In the genomic region with DNA sequence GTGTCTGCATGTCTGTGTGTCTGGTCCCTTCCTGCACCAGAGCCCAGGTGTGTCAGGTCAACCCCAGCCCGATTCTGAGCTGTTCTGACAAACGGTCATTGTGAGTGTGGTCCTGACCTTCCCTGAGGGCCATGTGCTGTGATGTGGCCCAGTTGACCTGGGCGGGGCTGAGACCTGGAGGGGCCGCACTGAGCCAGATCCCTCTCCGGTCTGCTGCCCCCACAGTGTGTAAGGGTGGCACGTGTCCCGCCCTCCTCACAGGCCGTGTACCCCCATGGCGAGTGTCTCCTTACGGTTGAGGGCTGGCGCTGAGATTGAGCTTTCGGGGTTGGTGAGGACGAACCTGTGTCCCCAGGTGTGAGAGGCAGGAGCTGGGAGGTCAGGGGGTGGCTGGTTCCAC, we compare ENCODE assay signal across 16 cellular contexts.
DNase-seq lines count a peak whose midpoint lies in the region; ATAC-seq and TF ChIP-seq lines count a peak whose summit lies in the region.
"Had no signal": no experiment of that assay in that cellular context is flagged by ENCODE, and none has a peak within 500 bp of the region (broad histone marks: within the 10 kb centered on the region; RNA-seq: fewer than 3 reads in every experiment).

No MANE protein-coding gene starts in this region.

- no peak overlapping the region for H3K4me3 Mint-ChIP-seq in activated CD8-positive, alpha-beta memory T cell treated with anti-CD3 and anti-CD28 coated beads, Interleukin-2, amount 10 ng/mL, durations not matched to agents 7 days and 5 days

- no peaks in the 10 kb centered on the region for H3K36me3 Mint-ChIP-seq in activated CD8-positive, alpha-beta memory T cell treated with anti-CD3 and anti-CD28 coated beads, Interleukin-2, amount 10 ng/mL, durations not matched to agents 7 days and 5 days

- no peaks in the 10 kb centered on the region for H3K4me1 ChIP-seq in osteoblast (ENCODE audit: insufficient read depth, low read length)

- no peaks in the 10 kb centered on the region for H3K9me3 Mint-ChIP-seq in activated CD8-positive, alpha-beta memory T cell treated with anti-CD3 and anti-CD28 coated beads, Interleukin-2, amount 10 ng/mL, durations not matched to agents 7 days and 5 days (ENCODE audit: low read depth)

- no peak for TF ChIP-seq CTCF in GM20000 (IDR thresholded peaks at IDR 0.05; ENCODE audit: extremely low read depth, missing control alignments)
- no peak for TF ChIP-seq CTCF in osteoblast (IDR thresholded peaks at IDR 0.05; ENCODE audit: extremely low read depth, low read depth, low read length)

- CTCF ChIA-PET in activated CD8-positive, alpha-beta memory T cell treated with anti-CD3 and anti-CD28 coated beads, Interleukin-2, amount 10 ng/mL, durations not matched to agents 7 days and 5 days (lab: Charles Lee) = no interaction called here

- no peaks in the 10 kb centered on the region for H3K36me3 ChIP-seq in osteoblast (ENCODE audit: insufficient read depth, low read length)
- H3K36me3 ChIP-seq: BLaER1 treated with 17β-estradiol and CSF1 and Interleukin-3, amounts not matched to agents 10 nM and 100 nM had no signal

- H3K4me3 ChIP-seq in osteoblast (ENCODE audit: insufficient read depth, low read length) = no peak overlapping the region
- H3K4me3 ChIP-seq: BLaER1 treated with 17β-estradiol and CSF1 and Interleukin-3, amounts not matched to agents 10 nM and 100 nM had no signal

- H3K79me2 ChIP-seq in osteoblast (ENCODE audit: insufficient read depth, low read length) = no peaks in the 10 kb centered on the region

- H2AFZ ChIP-seq in osteoblast (ENCODE audit: low read length) = no peak overlapping the region

- no peaks in the 10 kb centered on the region for H3K9me3 ChIP-seq in osteoblast (ENCODE audit: low read depth, low read length)
- H3K9me3 ChIP-seq: BLaER1 treated with 17β-estradiol and CSF1 and Interleukin-3, amounts not matched to agents 10 nM and 100 nM had no signal

- H3K27ac ChIP-seq in osteoblast (ENCODE audit: low read depth, low read length) = no peak overlapping the region
- H3K27ac ChIP-seq: BLaER1 treated with 17β-estradiol and CSF1 and Interleukin-3, amounts not matched to agents 10 nM and 100 nM; RWPE1 had no signal

- peak; percentile 19 for DNase-seq in activated CD8-positive, alpha-beta memory T cell treated with anti-CD3 and anti-CD28 coated beads, Interleukin-2, amount 10 ng/mL, durations not matched to agents 7 days and 5 days
- DNase-seq in activated CD8-positive, alpha-beta memory T cell treated with anti-CD3 and anti-CD28 coated beads for 24 hours = no peak
- peak; percentile 7 for DNase-seq in GM20000 (ENCODE audit: low spot score)
- peak; percentile 48 for DNase-seq in islet precursor cell
- DNase-seq in osteoblast (ENCODE audit: insufficient read length, low spot score, missing footprints) = peak; percentile 62
- no peak for DNase-seq in NCI-H82 (lab: John Stamatoyannopoulos, UW)
- no peak for DNase-seq in NCI-H524 (lab: John Stamatoyannopoulos, UW)
- no peak for DNase-seq in HPDE6-E6E7 (ENCODE audit: extremely low spot score)
- DNase-seq: EL, HCEC 1CT, Kasumi-1, NCI-H2029, NCI-H2227 treated with DMSO at 0.1 percent for 48 hours, NCI-H69 had no signal

- no peak overlapping the region for H3K27ac Mint-ChIP-seq in activated CD8-positive, alpha-beta memory T cell treated with anti-CD3 and anti-CD28 coated beads, Interleukin-2, amount 10 ng/mL, durations not matched to agents 7 days and 5 days

- no peaks in the 10 kb centered on the region for H4K20me1 ChIP-seq in osteoblast (ENCODE audit: insufficient read depth, low read length)

- H3K27me3 ChIP-seq in osteoblast (ENCODE audit: insufficient read depth, low read length) = peaks cover 35% of the 10 kb centered on the region

- ATAC-seq in activated CD8-positive, alpha-beta memory T cell treated with anti-CD3 and anti-CD28 coated beads, Interleukin-2, amount 10 ng/mL, durations not matched to agents 7 days and 5 days = no peak

- no peak overlapping the region for H3K4me2 ChIP-seq in osteoblast (ENCODE audit: insufficient read depth, low read length)
- H3K4me2 ChIP-seq: BLaER1 treated with 17β-estradiol and CSF1 and Interleukin-3, amounts not matched to agents 10 nM and 100 nM had no signal

- H3K4me1 Mint-ChIP-seq in activated CD8-positive, alpha-beta memory T cell treated with anti-CD3 and anti-CD28 coated beads, Interleukin-2, amount 10 ng/mL, durations not matched to agents 7 days and 5 days = peaks cover 2% of the 10 kb centered on the region

- H3K27me3 Mint-ChIP-seq in activated CD8-positive, alpha-beta memory T cell treated with anti-CD3 and anti-CD28 coated beads, Interleukin-2, amount 10 ng/mL, durations not matched to agents 7 days and 5 days = peaks cover 42% of the 10 kb centered on the region

Comparison
In these comparisons a context has a peak if more than half of its experiments do, and no peak if none do; other contexts are left out.
1. DNase-seq: peak in activated CD8-positive, alpha-beta memory T cell treated with anti-CD3 and anti-CD28 coated beads, Interleukin-2, amount 10 ng/mL, durations not matched to agents 7 days and 5 days (single experiment), GM20000 (single experiment), islet precursor cell (single experiment) and osteoblast (single experiment); none in activated CD8-positive, alpha-beta memory T cell treated with anti-CD3 and anti-CD28 coated beads for 24 hours (single experiment), NCI-H82 (single experiment), NCI-H524 (0 of 2) and HPDE6-E6E7 (single experiment).